7 cellular contexts compared by ENCODE assay signal in genomic region chr10:79862269-79862668, GRCh38. TPM values are rescaled to one million over a fixed set of nuclear protein-coding genes. Genes with fewer than 3 reads are reported as not detected.
"Had no signal": no experiment of that assay in that cellular context is flagged by ENCODE, and none has a peak within 500 bp of the region (broad histone marks: within the 10 kb centered on the region; RNA-seq: fewer than 3 reads in every experiment).

No MANE protein-coding gene starts in this region.

RNA-seq across cellular contexts. Expression of gene NUTM2E, which starts 35.7 kb away (rescaled TPM):
- total RNA-seq: activated CD8-positive, alpha-beta memory T cell treated with anti-CD3 and anti-CD28 coated beads for 36 hours; activated naive CD4-positive, alpha-beta T cell treated with anti-CD3 and anti-CD28 coated beads, Interleukin-2, amount 50 U/mL, for 72 hours; activated naive CD8-positive, alpha-beta T cell treated with anti-CD3 and anti-CD28 coated beads for 36 hours; activated T-cell treated with anti-CD3 and anti-CD28 coated beads, Interleukin-2, amount 50 U/mL, for 72 hours; activated T-helper 1 cell treated with anti-CD3 and anti-CD28 coated beads, Interleukin-12 subunit alpha, Interleukin-12 subunit beta, Interleukin-2, Interleukin-4 antibody, amounts not matched to agents 30 ng/mL and 10 ng/mL and 1 ng/mL, durations not matched to agents 14 hours and 24 hours and 36 hours; aorta; cardiac septum had no signal
- polyA plus RNA-seq: aorta had no signal
